25 cellular contexts compared by ENCODE assay signal in the genomic region with DNA sequence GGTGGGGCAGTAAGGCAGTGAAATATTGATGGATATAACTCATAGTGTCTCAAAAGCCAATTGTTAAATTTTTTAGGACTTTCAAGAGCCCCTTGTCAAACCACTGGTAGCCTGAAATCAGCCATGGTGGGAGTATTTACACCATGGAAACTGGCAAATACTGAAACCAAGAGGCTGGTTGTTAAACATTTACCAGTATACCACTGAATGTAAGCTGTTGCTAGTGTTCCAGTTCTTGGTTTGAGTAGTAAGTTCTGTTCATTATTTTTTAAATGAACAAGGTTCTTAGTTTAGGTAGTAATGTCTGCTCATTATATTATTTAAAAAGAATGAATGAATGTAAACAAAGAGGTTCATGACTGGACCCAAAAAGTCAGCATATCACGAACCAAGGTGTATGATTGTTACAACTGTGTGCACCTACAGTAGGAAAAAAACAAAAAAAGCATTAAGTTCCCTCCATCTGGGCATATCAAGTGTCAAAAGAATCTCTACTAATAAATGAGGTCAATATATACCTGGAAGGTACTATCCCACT. TPM values are rescaled to one million over a fixed set of nuclear protein-coding genes. Genes with fewer than 3 reads are reported as not detected.
DNase-seq lines count a peak whose midpoint lies in the region; ATAC-seq, FAIRE-seq and TF ChIP-seq lines count a peak whose summit lies in the region.
"Had no signal": no experiment of that assay in that cellular context is flagged by ENCODE, and none has a peak within 500 bp of the region (broad histone marks: within the 10 kb centered on the region; RNA-seq: fewer than 3 reads in every experiment).

No MANE protein-coding gene starts in this region.

- no peak overlapping the region for H3K14ac ChIP-seq in trophoblast cell (ENCODE audit: low read length)

- no peak for FAIRE-seq in HepG2 (lab: Jason Lieb, UNC)
- FAIRE-seq: A204.1, K562 had no signal

- H4K8ac ChIP-seq in trophoblast cell (ENCODE audit: low read depth, low read length) = no peak overlapping the region

- H3K27ac ChIP-seq in HepG2 (ENCODE audit: extremely low read length, insufficient read depth, low read length) (no peak overlapping the region), trophoblast cell (ENCODE audit: low read depth, low read length) (no peak overlapping the region), heart right ventricle (no peak overlapping the region)
- H3K27ac ChIP-seq: BLaER1 treated with 17β-estradiol and CSF1 and Interleukin-3, amounts not matched to agents 10 nM and 100 nM; colonic mucosa; neutrophil; tibial nerve; VCaP had no signal

- no peak for TF ChIP-seq EP300 in HepG2 (IDR thresholded peaks at IDR 0.05; ENCODE audit: low read depth in 2 of 2, low read length in 2 of 2)
- TF ChIP-seq EP300 in HepG2 (CRISPR knock-in tag; IDR thresholded peaks at IDR 0.05; ENCODE audit: borderline replicate concordance) = no peak

- H3K79me2 ChIP-seq in HepG2 (ENCODE audit: insufficient read depth, low read length) (peaks cover 2% of the 10 kb centered on the region), trophoblast cell (ENCODE audit: control insufficient read depth, insufficient read depth, low read length, poor library complexity) (peaks cover 2% of the 10 kb centered on the region)

- no peak overlapping the region for H2BK12ac ChIP-seq in trophoblast cell (ENCODE audit: low read length)

- H4K12ac ChIP-seq in trophoblast cell (ENCODE audit: low read depth, low read length) = no peak overlapping the region

- H2AFZ ChIP-seq in HepG2 (ENCODE audit: low read length) (no peak overlapping the region), trophoblast cell (ENCODE audit: insufficient read depth, low read length, poor library complexity) (no peak overlapping the region)

- intact Hi-C loops in HepG2 (cut with micrococcal nuclease; ENCODE audit: unreplicated experiment) (no loop called here), heart right ventricle (cut with DNase I) (loop anchor here in 5 of 10 donors (5.0 to 10.0 kb wide), 4 partner anchors 88 to 888 kb away; no protein-coding TSS in a partner anchor), head of caudate nucleus (cut with DNase I) (loop anchor here (10.0 kb wide), 2 partner anchors 728 to 888 kb away; a partner anchor contains a TSS)

- CTCF ChIA-PET in HepG2 (lab: Yijun Ruan, JAX; ENCODE audit: low intra/inter-chr PET ratio, low total read pairs) = no interaction called here

- H3K18ac ChIP-seq in trophoblast cell (ENCODE audit: low read length) = no peak overlapping the region

- H3K9ac ChIP-seq in HepG2 (ENCODE audit: insufficient read depth, low read depth, low read length) (no peak overlapping the region), trophoblast cell (ENCODE audit: low read length) (no peak overlapping the region)
- H3K9ac ChIP-seq: BLaER1 treated with 17β-estradiol and CSF1 and Interleukin-3, amounts not matched to agents 10 nM and 100 nM had no signal

- no peak overlapping the region for H3K23ac ChIP-seq in trophoblast cell (ENCODE audit: low read length)

- H3K27me3 ChIP-seq in HepG2 (ENCODE audit: control insufficient read depth in 1 of 2, insufficient read depth in 2 of 2, low read length in 2 of 2) = peaks cover 0 to under 1% of the 10 kb centered on the region in 2 experiments; a peak in 2 of 5 replicates
- no peaks in the 10 kb centered on the region for H3K27me3 ChIP-seq in trophoblast cell (ENCODE audit: insufficient read depth, low read length)
- no peaks in the 10 kb centered on the region for H3K27me3 ChIP-seq in heart right ventricle
- H3K27me3 ChIP-seq: BLaER1 treated with 17β-estradiol and CSF1 and Interleukin-3, amounts not matched to agents 10 nM and 100 nM; body of pancreas; colonic mucosa; tibial nerve had no signal

- H4K91ac ChIP-seq in trophoblast cell (ENCODE audit: low read depth, low read length) = no peak overlapping the region

- H4K20me1 ChIP-seq in HepG2 (ENCODE audit: insufficient read depth, low read length) = no peaks in the 10 kb centered on the region
- H4K20me1 ChIP-seq: BLaER1 treated with 17β-estradiol and CSF1 and Interleukin-3, amounts not matched to agents 10 nM and 100 nM had no signal

- no peak overlapping the region for H3K4ac ChIP-seq in trophoblast cell (ENCODE audit: low read depth, low read length)

- ATAC-seq in GM18511 (IDR thresholded peaks at IDR 0.05; ENCODE audit: unreplicated experiment) (peak; percentile 59), GM19463 (IDR thresholded peaks at IDR 0.05; ENCODE audit: unreplicated experiment) (peak; percentile 51), HG02759 (IDR thresholded peaks at IDR 0.05; ENCODE audit: unreplicated experiment) (peak; percentile 46), HG03378 (IDR thresholded peaks at IDR 0.05; ENCODE audit: unreplicated experiment) (peak; percentile 49), HepG2 (no peak), heart right ventricle (no peak)
- ATAC-seq: K562, left ventricle myocardium superior, mucosa of descending colon had no signal

- no peak overlapping the region for H3K4me2 ChIP-seq in HepG2 (ENCODE audit: low read depth, low read length)
- no peak overlapping the region for H3K4me2 ChIP-seq in trophoblast cell (ENCODE audit: low read length)
- H3K4me2 ChIP-seq: BLaER1 treated with 17β-estradiol and CSF1 and Interleukin-3, amounts not matched to agents 10 nM and 100 nM had no signal

- no peak for DNase-seq in HepG2 (ENCODE audit: low spot score)
- no peak for DNase-seq in trophoblast cell
- DNase-seq in heart right ventricle = no peak
- no peak for DNase-seq in head of caudate nucleus
- DNase-seq: activated CD4-positive, alpha-beta T cell treated with anti-CD3 and anti-CD28 coated beads, Interleukin-2, amount 50 U/mL, for 4 hours; body of pancreas; colonic mucosa; left ventricle myocardium superior; mucosa of descending colon; MV-4-11; NCI-H2029 treated with DMSO at 0.1 percent for 48 hours; NCI-H524; retina; Right ventricle myocardium superior; stimulated activated naive CD4-positive, alpha-beta T cell had no signal

- H2AK5ac ChIP-seq in trophoblast cell (ENCODE audit: low read length) = no peak overlapping the region

- 0% methylated on average over 1 of the region's 1 CpG for WGBS in HepG2 (ENCODE audit: low lambda C conversion rate)
- WGBS in trophoblast cell (ENCODE audit: extremely low coverage, insufficient coverage, insufficient read length) = no CpG with 5 or more reads among the region's 1 CpG
- 67 to 77% methylated on average over 1 of the region's 1 CpG for WGBS in heart right ventricle, 2 donors

- H3K4me3 ChIP-seq in HepG2 (replicated peaks in 1 of 3; ENCODE audit: insufficient read depth in 1 of 3, low read depth in 2 of 3, low read length in 3 of 3) = no peak overlapping the region
- no peak overlapping the region for H3K4me3 ChIP-seq in trophoblast cell (ENCODE audit: low read depth, low read length)
- no peak overlapping the region for H3K4me3 ChIP-seq in heart right ventricle
- H3K4me3 ChIP-seq: BLaER1 treated with 17β-estradiol and CSF1 and Interleukin-3, amounts not matched to agents 10 nM and 100 nM; body of pancreas; colonic mucosa; K562; mucosa of descending colon; tibial nerve had no signal

- TF ChIP-seq POLR2A in HepG2 (IDR thresholded peaks at IDR 0.05; ENCODE audit: insufficient read depth in 1 of 2, low read depth in 2 of 2, low read length in 2 of 2) = no peak

- in situ Hi-C loops in HepG2 (cut with HindIII; ENCODE audit: extremely low pct_ligation_motif_present, low pct_unique_long_range_greater_than_20kb) = no loop called here

- no peak overlapping the region for H2BK5ac ChIP-seq in trophoblast cell (ENCODE audit: low read depth, low read length, poor library complexity)

- POLR2A ChIA-PET in HepG2 (lab: Yijun Ruan, JAX) = no interaction called here

- TF ChIP-seq CTCF in HepG2 (CRISPR knock-in tag; IDR thresholded peaks at IDR 0.05) (no peak), heart right ventricle (IDR thresholded peaks at IDR 0.05) (no peak)

- no peaks in the 10 kb centered on the region for H3K36me3 ChIP-seq in HepG2 (replicated peaks in 1 of 2; ENCODE audit: control insufficient read depth in 1 of 2, insufficient read depth in 2 of 2, low read length in 2 of 2)
- H3K36me3 ChIP-seq in trophoblast cell (ENCODE audit: control insufficient read depth in 1 of 2, insufficient read depth in 2 of 2, low read length in 2 of 2) = no peaks in the 10 kb centered on the region
- no peaks in the 10 kb centered on the region for H3K36me3 ChIP-seq in heart right ventricle
- H3K36me3 ChIP-seq: BLaER1 treated with 17β-estradiol and CSF1 and Interleukin-3, amounts not matched to agents 10 nM and 100 nM; colonic mucosa; neutrophil; tibial nerve had no signal

- H3K9me3 ChIP-seq in HepG2 (ENCODE audit: low read length) = no peaks in the 10 kb centered on the region
- no peaks in the 10 kb centered on the region for H3K9me3 ChIP-seq in trophoblast cell (ENCODE audit: insufficient read depth, low read depth, low read length)
- no peaks in the 10 kb centered on the region for H3K9me3 ChIP-seq in heart right ventricle
- H3K9me3 ChIP-seq: BLaER1 treated with 17β-estradiol and CSF1 and Interleukin-3, amounts not matched to agents 10 nM and 100 nM; body of pancreas; colonic mucosa; mucosa of descending colon; neutrophil; tibial nerve had no signal

- no TSS peak for BruUV-seq in HepG2 (replicated peaks; lab: Mats Ljungman, UMichigan)

- H2BK120ac ChIP-seq in trophoblast cell (ENCODE audit: insufficient read depth, low read length, poor library complexity) = no peak overlapping the region

- peaks cover 10% of the 10 kb centered on the region for H3K4me1 ChIP-seq in HepG2 (ENCODE audit: insufficient read depth, low read length)
- no peaks in the 10 kb centered on the region for H3K4me1 ChIP-seq in trophoblast cell (ENCODE audit: control insufficient read depth in 1 of 2, insufficient read depth in 2 of 2, low read length in 2 of 2)
- peaks cover 0 to 15% (median 0%) of the 10 kb centered on the region in 9 donors for H3K4me1 ChIP-seq in heart right ventricle

- TF ChIP-seq RAD21 in HepG2 (CRISPR knock-in tag; IDR thresholded peaks at IDR 0.05) = no peak

- peaks cover 4% of the 10 kb centered on the region for H3K79me1 ChIP-seq in trophoblast cell (ENCODE audit: low read length)

RNA-seq across cellular contexts. Expression of a gene that starts 4.5 kb away (rescaled TPM):
- 187 and 191 TPM in 2 replicates for total RNA-seq in HepG2 (2016; rRNA removed; fragmentation: Illumina TruSeq; extraction: Trizol)
- total RNA-seq in HepG2 (2016; cell fraction: cytosol; rRNA removed; fragmentation: Illumina TruSeq; extraction: Trizol; ENCODE audit: low read depth) = 151 and 167 TPM in 2 replicates
- total RNA-seq in HepG2 (2016; cell fraction: insoluble cytoplasmic fraction; rRNA removed; fragmentation: Illumina TruSeq; extraction: Trizol) = 159 and 176 TPM in 2 replicates
- 328 and 363 TPM in 2 replicates for total RNA-seq in HepG2 (2016; cell fraction: membrane; rRNA removed; fragmentation: Illumina TruSeq; extraction: Trizol)
- 86.8 and 101 TPM in 2 replicates for total RNA-seq in HepG2 (2016; cell fraction: nucleus; rRNA removed; fragmentation: Illumina TruSeq; extraction: Trizol)
- 95.1 and 109 TPM in 2 replicates for polyA plus RNA-seq in HepG2 (2011; rRNA removed)
- polyA plus RNA-seq in HepG2 (2011; cell fraction: cytosol; rRNA removed) = 132 and 133 TPM in 2 replicates
- polyA plus RNA-seq in HepG2 (2011; cell fraction: nucleus; rRNA removed) = 154 and 206 TPM in 2 replicates
- 198 and 238 TPM in 2 replicates for polyA plus RNA-seq in HepG2 (2012)
- 208 and 251 TPM in 2 replicates for polyA plus RNA-seq in HepG2 (2016; cell fraction: cytosol; fragmentation: Illumina TruSeq; extraction: Trizol; ENCODE audit: low read depth)
- 167 and 205 TPM in 2 replicates for polyA plus RNA-seq in HepG2 (2016; cell fraction: insoluble cytoplasmic fraction; fragmentation: Illumina TruSeq; extraction: Trizol; ENCODE audit: low read depth)
- 396 and 465 TPM in 2 replicates for polyA plus RNA-seq in HepG2 (2016; cell fraction: membrane; fragmentation: Illumina TruSeq; extraction: Trizol; ENCODE audit: low read depth)
- polyA plus RNA-seq in HepG2 (2016; cell fraction: nucleus; fragmentation: Illumina TruSeq; extraction: Trizol; ENCODE audit: insufficient read depth, low read depth) = 135 and 154 TPM in 2 replicates
- 104 and 166 TPM in 2 replicates for polyA minus RNA-seq in HepG2 (2011; rRNA and poly(A)+ RNA removed; ENCODE audit: low replicate concordance)
- 106 and 122 TPM in 2 replicates for polyA minus RNA-seq in HepG2 (2011; cell fraction: cytosol; rRNA and poly(A)+ RNA removed)
- polyA minus RNA-seq in HepG2 (2011; cell fraction: nucleus; rRNA and poly(A)+ RNA removed) = 53.3 and 57.3 TPM in 2 replicates
- polyA plus RNA-seq in trophoblast cell (2013) = 560 and 594 TPM in 2 replicates
- total RNA-seq in heart right ventricle = 100 to 1,000 TPM; 142 to 176 (median 157) TPM
- 100 to 1,000 TPM in 1 of 2 donors, 10 to 100 TPM in 1; 63.2 to 386 TPM for polyA plus RNA-seq in heart right ventricle

RNA-seq across cellular contexts. Expression of a gene that starts 17.4 kb away (rescaled TPM):
- total RNA-seq in HepG2 (2016; rRNA removed; fragmentation: Illumina TruSeq; extraction: Trizol) (not detected in 2 replicates), heart right ventricle (not detected)
- not detected in 2 replicates for total RNA-seq in HepG2 (2016; cell fraction: cytosol; rRNA removed; fragmentation: Illumina TruSeq; extraction: Trizol; ENCODE audit: low read depth)
- total RNA-seq in HepG2 (2016; cell fraction: insoluble cytoplasmic fraction; rRNA removed; fragmentation: Illumina TruSeq; extraction: Trizol) = not detected in 2 replicates
- not detected in 2 replicates for total RNA-seq in HepG2 (2016; cell fraction: membrane; rRNA removed; fragmentation: Illumina TruSeq; extraction: Trizol)
- not detected in 2 replicates for total RNA-seq in HepG2 (2016; cell fraction: nucleus; rRNA removed; fragmentation: Illumina TruSeq; extraction: Trizol)
- polyA plus RNA-seq in HepG2 (2011; rRNA removed) (not detected in 2 replicates), heart right ventricle (not detected)
- not detected in 2 replicates for polyA plus RNA-seq in HepG2 (2011; cell fraction: cytosol; rRNA removed)
- not detected in 2 replicates for polyA plus RNA-seq in HepG2 (2011; cell fraction: nucleus; rRNA removed)
- polyA plus RNA-seq in HepG2 (2012) = not detected in 2 replicates
- not detected in 2 replicates for polyA plus RNA-seq in HepG2 (2016; cell fraction: cytosol; fragmentation: Illumina TruSeq; extraction: Trizol; ENCODE audit: low read depth)
- polyA plus RNA-seq in HepG2 (2016; cell fraction: insoluble cytoplasmic fraction; fragmentation: Illumina TruSeq; extraction: Trizol; ENCODE audit: low read depth) = not detected in 2 replicates
- polyA plus RNA-seq in HepG2 (2016; cell fraction: membrane; fragmentation: Illumina TruSeq; extraction: Trizol; ENCODE audit: low read depth) = not detected in 2 replicates
- not detected in 2 replicates for polyA plus RNA-seq in HepG2 (2016; cell fraction: nucleus; fragmentation: Illumina TruSeq; extraction: Trizol; ENCODE audit: insufficient read depth, low read depth)
- 0.54 TPM in 1 of 2 replicates, not detected in the other for polyA minus RNA-seq in HepG2 (2011; rRNA and poly(A)+ RNA removed; ENCODE audit: low replicate concordance)
- polyA minus RNA-seq in HepG2 (2011; cell fraction: cytosol; rRNA and poly(A)+ RNA removed) = not detected in 2 replicates
- not detected in 2 replicates for polyA minus RNA-seq in HepG2 (2011; cell fraction: nucleus; rRNA and poly(A)+ RNA removed)
- 0.04 and 0.15 TPM in 2 replicates for polyA plus RNA-seq in trophoblast cell (2013)
- total RNA-seq: body of pancreas, colonic mucosa, left ventricle myocardium superior, mucosa of descending colon, Right ventricle myocardium superior had no signal
- polyA plus RNA-seq: K562 had no signal

RNA-seq across cellular contexts. Expression of a gene that starts 41.1 kb away (rescaled TPM):
- not detected in 2 replicates for total RNA-seq in HepG2 (2016; rRNA removed; fragmentation: Illumina TruSeq; extraction: Trizol)
- not detected in 2 replicates for total RNA-seq in HepG2 (2016; cell fraction: cytosol; rRNA removed; fragmentation: Illumina TruSeq; extraction: Trizol; ENCODE audit: low read depth)
- total RNA-seq in HepG2 (2016; cell fraction: insoluble cytoplasmic fraction; rRNA removed; fragmentation: Illumina TruSeq; extraction: Trizol) = not detected in 2 replicates
- not detected in 2 replicates for total RNA-seq in HepG2 (2016; cell fraction: membrane; rRNA removed; fragmentation: Illumina TruSeq; extraction: Trizol)
- not detected in 2 replicates for total RNA-seq in HepG2 (2016; cell fraction: nucleus; rRNA removed; fragmentation: Illumina TruSeq; extraction: Trizol)
- polyA plus RNA-seq in HepG2 (2011; rRNA removed) = not detected in 2 replicates
- polyA plus RNA-seq in HepG2 (2011; cell fraction: cytosol; rRNA removed) = not detected in 2 replicates
- polyA plus RNA-seq in HepG2 (2011; cell fraction: nucleus; rRNA removed) = not detected in 2 replicates
- polyA plus RNA-seq in HepG2 (2012) = not detected in 2 replicates
- polyA plus RNA-seq in HepG2 (2016; cell fraction: cytosol; fragmentation: Illumina TruSeq; extraction: Trizol; ENCODE audit: low read depth) = not detected in 2 replicates
- not detected in 2 replicates for polyA plus RNA-seq in HepG2 (2016; cell fraction: insoluble cytoplasmic fraction; fragmentation: Illumina TruSeq; extraction: Trizol; ENCODE audit: low read depth)
- not detected in 2 replicates for polyA plus RNA-seq in HepG2 (2016; cell fraction: membrane; fragmentation: Illumina TruSeq; extraction: Trizol; ENCODE audit: low read depth)
- not detected in 2 replicates for polyA plus RNA-seq in HepG2 (2016; cell fraction: nucleus; fragmentation: Illumina TruSeq; extraction: Trizol; ENCODE audit: insufficient read depth, low read depth)
- not detected in 2 replicates for polyA minus RNA-seq in HepG2 (2011; rRNA and poly(A)+ RNA removed; ENCODE audit: low replicate concordance)
- polyA minus RNA-seq in HepG2 (2011; cell fraction: cytosol; rRNA and poly(A)+ RNA removed) = not detected in 2 replicates
- polyA minus RNA-seq in HepG2 (2011; cell fraction: nucleus; rRNA and poly(A)+ RNA removed) = not detected in 2 replicates
- not detected in 2 replicates for polyA plus RNA-seq in trophoblast cell (2013)
- total RNA-seq in heart right ventricle = not detected
- polyA plus RNA-seq in heart right ventricle = not detected
- total RNA-seq: body of pancreas, colonic mucosa, K562, left ventricle myocardium superior, mucosa of descending colon, Right ventricle myocardium superior, tibial nerve had no signal
- polyA plus RNA-seq: K562 had no signal

RNA-seq across cellular contexts. Expression of a gene that starts 51.6 kb away (rescaled TPM):
- total RNA-seq in HepG2 (2016; rRNA removed; fragmentation: Illumina TruSeq; extraction: Trizol) = not detected in 2 replicates
- not detected in 2 replicates for total RNA-seq in HepG2 (2016; cell fraction: cytosol; rRNA removed; fragmentation: Illumina TruSeq; extraction: Trizol; ENCODE audit: low read depth)
- total RNA-seq in HepG2 (2016; cell fraction: insoluble cytoplasmic fraction; rRNA removed; fragmentation: Illumina TruSeq; extraction: Trizol) = not detected in 2 replicates
- not detected in 2 replicates for total RNA-seq in HepG2 (2016; cell fraction: membrane; rRNA removed; fragmentation: Illumina TruSeq; extraction: Trizol)
- not detected in 2 replicates for total RNA-seq in HepG2 (2016; cell fraction: nucleus; rRNA removed; fragmentation: Illumina TruSeq; extraction: Trizol)
- not detected in 2 replicates for polyA plus RNA-seq in HepG2 (2011; rRNA removed)
- polyA plus RNA-seq in HepG2 (2011; cell fraction: cytosol; rRNA removed) = not detected in 2 replicates
- polyA plus RNA-seq in HepG2 (2011; cell fraction: nucleus; rRNA removed) = not detected in 2 replicates
- polyA plus RNA-seq in HepG2 (2012) = not detected in 2 replicates
- not detected in 2 replicates for polyA plus RNA-seq in HepG2 (2016; cell fraction: cytosol; fragmentation: Illumina TruSeq; extraction: Trizol; ENCODE audit: low read depth)
- polyA plus RNA-seq in HepG2 (2016; cell fraction: insoluble cytoplasmic fraction; fragmentation: Illumina TruSeq; extraction: Trizol; ENCODE audit: low read depth) = not detected in 2 replicates
- not detected in 2 replicates for polyA plus RNA-seq in HepG2 (2016; cell fraction: membrane; fragmentation: Illumina TruSeq; extraction: Trizol; ENCODE audit: low read depth)
- polyA plus RNA-seq in HepG2 (2016; cell fraction: nucleus; fragmentation: Illumina TruSeq; extraction: Trizol; ENCODE audit: insufficient read depth, low read depth) = not detected in 2 replicates
- polyA minus RNA-seq in HepG2 (2011; rRNA and poly(A)+ RNA removed; ENCODE audit: low replicate concordance) = 0.32 TPM in 1 of 2 replicates, not detected in the other
- polyA minus RNA-seq in HepG2 (2011; cell fraction: cytosol; rRNA and poly(A)+ RNA removed) = not detected in 2 replicates
- not detected in 2 replicates for polyA minus RNA-seq in HepG2 (2011; cell fraction: nucleus; rRNA and poly(A)+ RNA removed)
- polyA plus RNA-seq in trophoblast cell (2013) = not detected in 2 replicates
- total RNA-seq in heart right ventricle = not detected
- polyA plus RNA-seq in heart right ventricle = not detected
- total RNA-seq: body of pancreas, colonic mucosa, K562, left ventricle myocardium superior, mucosa of descending colon, Right ventricle myocardium superior, tibial nerve had no signal
- polyA plus RNA-seq: K562 had no signal

Comparison
In these comparisons a context has a peak if more than half of its experiments do, and no peak if none do; other contexts are left out.
1. ATAC-seq: peak in GM18511 (single experiment), GM19463 (single experiment), HG02759 (single experiment) and HG03378 (single experiment); none in HepG2 (single experiment) and heart right ventricle (0 of 8).